ENCODE assay signal across 9 cellular contexts in genomic region chr2:232502513-232502900, GRCh38. TPM values are rescaled to one million over a fixed set of nuclear protein-coding genes. Genes with fewer than 3 reads are reported as not detected.
DNase-seq lines count a peak whose midpoint lies in the region; ATAC-seq and TF ChIP-seq lines count a peak whose summit lies in the region.
"Had no signal": no experiment of that assay in that cellular context is flagged by ENCODE, and none has a peak within 500 bp of the region (broad histone marks: within the 10 kb centered on the region; RNA-seq: fewer than 3 reads in every experiment).

No MANE protein-coding gene starts in this region.

- H3K4me1 ChIP-seq in vagina, result peaks cover 16% of the 10 kb centered on the region

- H3K36me3 Mint-ChIP-seq in activated naive CD8-positive, alpha-beta T cell, result no peaks in the 10 kb centered on the region
- no peaks in the 10 kb centered on the region for H3K36me3 Mint-ChIP-seq in mesothelial cell of epicardium

- no peak overlapping the region for H3K27ac ChIP-seq in vagina

- H3K9me3 ChIP-seq in vagina, result no peaks in the 10 kb centered on the region

- peak; percentile 13 for DNase-seq in stimulated activated CD4-positive, alpha-beta T cell treated with anti-CD3 and anti-CD28 coated beads, Interleukin-2, amount 100 ng/mL, for 4 hours (ENCODE audit: low read depth)
- DNase-seq in stimulated activated CD4-positive, alpha-beta T cell treated with anti-CD3 and anti-CD28 coated beads, Interleukin-15, amount 100 ng/mL, for 24 hours, result no peak
- DNase-seq in mesothelial cell of epicardium (ENCODE audit: low spot score in 2 of 2, unreplicated experiment in 2 of 2) (no peak), vagina (ENCODE audit: extremely low spot score in 2 of 2) (no peak), foreskin fibroblast (no peak)
- DNase-seq: NCI-H2029 treated with DMSO at 0.1 percent for 48 hours had no signal

- TF ChIP-seq POLR2A in vagina (IDR thresholded peaks at IDR 0.05), result no peak

- peak overlapping the region; percentile 86 for H3K4me3 Mint-ChIP-seq in activated naive CD8-positive, alpha-beta T cell
- peak overlapping the region; percentile 71 for H3K4me3 Mint-ChIP-seq in mesothelial cell of epicardium

- TF ChIP-seq CTCF in mesothelial cell of epicardium (IDR thresholded peaks at IDR 0.05; ENCODE audit: unreplicated experiment) (no peak), vagina (IDR thresholded peaks at IDR 0.05) (no peak), foreskin fibroblast (IDR thresholded peaks at IDR 0.05; ENCODE audit: low read depth, low read length) (no peak)

- peaks cover 4% of the 10 kb centered on the region for H3K4me1 Mint-ChIP-seq in activated naive CD8-positive, alpha-beta T cell (ENCODE audit: low read depth)
- peaks cover 36% of the 10 kb centered on the region for H3K4me1 Mint-ChIP-seq in mesothelial cell of epicardium

- peak overlapping the region; percentile 81 for H3K27ac Mint-ChIP-seq in activated naive CD8-positive, alpha-beta T cell
- H3K27ac Mint-ChIP-seq in mesothelial cell of epicardium, result peak overlapping the region; percentile 77

- no peaks in the 10 kb centered on the region for H3K9me3 Mint-ChIP-seq in activated naive CD8-positive, alpha-beta T cell (ENCODE audit: low read depth)
- H3K9me3 Mint-ChIP-seq in mesothelial cell of epicardium, result no peaks in the 10 kb centered on the region

- ATAC-seq in GM18868 (IDR thresholded peaks at IDR 0.05; ENCODE audit: unreplicated experiment), result no peak
- no peak for ATAC-seq in GM21528 (IDR thresholded peaks at IDR 0.05; ENCODE audit: low FRiP score, unreplicated experiment)

- intact Hi-C loops in vagina (cut with DNase I), result no loop called here

- no peaks in the 10 kb centered on the region for H3K27me3 ChIP-seq in vagina

- no peaks in the 10 kb centered on the region for H3K36me3 ChIP-seq in vagina

- H3K4me3 ChIP-seq in vagina (peak overlapping the region; percentile 36 to 51), foreskin fibroblast (ENCODE audit: low read depth in 1 of 2, low read length in 2 of 2) (no peak overlapping the region)

- peaks cover 7% of the 10 kb centered on the region for H3K27me3 Mint-ChIP-seq in activated naive CD8-positive, alpha-beta T cell
- peaks cover 77% of the 10 kb centered on the region for H3K27me3 Mint-ChIP-seq in mesothelial cell of epicardium (ENCODE audit: low read depth)

RNA-seq across cellular contexts. Expression of gene ECEL1, which starts 14.9 kb away (rescaled TPM):
- total RNA-seq in mesothelial cell of epicardium (8.8 to 9.7 TPM (median 9.5 TPM) in 3 replicates), vagina (not detected)

RNA-seq across cellular contexts. Expression of gene PRSS56, which starts 17.7 kb away (rescaled TPM):
- 0.09 TPM in 1 of 3 replicates, not detected in the others for total RNA-seq in mesothelial cell of epicardium
- total RNA-seq in vagina, result not detected

RNA-seq across cellular contexts. Expression of gene CHRND, which starts 23.5 kb away (rescaled TPM):
- total RNA-seq in mesothelial cell of epicardium (not detected in 3 replicates), vagina (not detected)

RNA-seq across cellular contexts. Expression of gene CHRNG, which starts 37.0 kb away (rescaled TPM):
- 0.11 TPM in 1 of 3 replicates, not detected in the others for total RNA-seq in mesothelial cell of epicardium
- not detected for total RNA-seq in vagina

RNA-seq across cellular contexts. Expression of gene ALPI, which starts 46.6 kb away (rescaled TPM):
- total RNA-seq in mesothelial cell of epicardium (not detected in 3 replicates), vagina (not detected)

Comparison
In these comparisons a context has a peak if more than half of its experiments do, and no peak if none do; other contexts are left out.
1. H3K4me3 ChIP-seq: peak in vagina (2 of 2); none in foreskin fibroblast (0 of 2).